Comparison of ENCODE assay signal across 9 cellular contexts in genomic region chr7:128867842-128868623, GRCh38. TPM values are rescaled to one million over a fixed set of nuclear protein-coding genes. Genes with fewer than 3 reads are reported as not detected.
A peak's percentile ranks its signal among the peaks of the same experiment; 100 is the strongest.
DNase-seq lines count a peak whose midpoint lies in the region; TF ChIP-seq lines count a peak whose summit lies in the region.
"Had no signal": no experiment of that assay in that cellular context is flagged by ENCODE, and none has a peak within 500 bp of the region (broad histone marks: within the 10 kb centered on the region; RNA-seq: fewer than 3 reads in every experiment).

No MANE protein-coding gene starts in this region.

- peaks cover 71% of the 10 kb centered on the region for H4K20me1 ChIP-seq in BLaER1

- TF ChIP-seq POLR2A in esophagus squamous epithelium (IDR thresholded peaks at IDR 0.05): no peak

- peaks cover 19% of the 10 kb centered on the region for H3K36me3 ChIP-seq in BLaER1
- H3K36me3 ChIP-seq in HUES6 (ENCODE audit: control insufficient read depth, insufficient read depth, low read length): peaks cover 13% of the 10 kb centered on the region
- H3K36me3 ChIP-seq in esophagus squamous epithelium: peaks cover 0 to 24% (median 15%) of the 10 kb centered on the region in 3 donors

- H3K27me3 ChIP-seq in BLaER1: peaks cover 42% of the 10 kb centered on the region
- H3K27me3 ChIP-seq in HUES6 (ENCODE audit: control insufficient read depth, insufficient read depth, low read length): peaks cover 45% of the 10 kb centered on the region
- H3K27me3 ChIP-seq in esophagus squamous epithelium: no peaks in the 10 kb centered on the region

- intact Hi-C loops in esophagus squamous epithelium (cut with DNase I): no loop called here

- H3K27ac ChIP-seq in BLaER1 (no peak overlapping the region), HUES6 (ENCODE audit: low read depth, low read length) (no peak overlapping the region), esophagus squamous epithelium (peak overlapping the region; percentile 63 to 83 (median 74))

- no peak for TF ChIP-seq CTCF in esophagus squamous epithelium (IDR thresholded peaks at IDR 0.05)

- no peak overlapping the region for H3K9ac ChIP-seq in BLaER1
- no peak overlapping the region for H3K9ac ChIP-seq in HUES6 (ENCODE audit: low read length)

- H3K4me2 ChIP-seq in BLaER1: peak overlapping the region; percentile 99; the same call in 1 of the 2 replicates

- DNase-seq in NCI-H82 (lab: John Stamatoyannopoulos, UW) (peak; percentile 94), esophagus squamous epithelium (lab: John Stamatoyannopoulos, UW) (no peak), NCI-H128 (lab: John Stamatoyannopoulos, UW; ENCODE audit: unreplicated experiment) (no peak), foreskin melanocyte (no peak), retina (no peak), occipital lobe (lab: John Stamatoyannopoulos, UW) (no peak)
- DNase-seq: right cardiac atrium had no signal

- 47 to 56% methylated on average over 8 to 10 of the region's 11 CpGs for WGBS in esophagus squamous epithelium, 2 donors

- H3K4me3 ChIP-seq in BLaER1 (no peak overlapping the region), HUES6 (ENCODE audit: low read depth, low read length) (peak overlapping the region; percentile 82), esophagus squamous epithelium (peak overlapping the region in 3 of 4 donors; percentile 48 to 81 (median 66))

- H3K4me1 ChIP-seq in BLaER1 (peaks cover 42% of the 10 kb centered on the region), HUES6 (ENCODE audit: control insufficient read depth, insufficient read depth, low read length) (peaks cover 23% of the 10 kb centered on the region), esophagus squamous epithelium (peaks cover 33 to 77% (median 36%) of the 10 kb centered on the region in 3 donors)

- H3K9me3 ChIP-seq in BLaER1 (no peaks in the 10 kb centered on the region), HUES6 (ENCODE audit: control insufficient read depth, insufficient read depth, low read depth, low read length) (no peaks in the 10 kb centered on the region), esophagus squamous epithelium (no peaks in the 10 kb centered on the region)

RNA-seq across cellular contexts. Expression of gene ATP6V1F, which starts 5.4 kb away (rescaled TPM):
- 100 to 1,000 TPM; 103 to 148 (median 130) TPM for total RNA-seq in esophagus squamous epithelium
- 61.8 TPM for total RNA-seq in occipital lobe

RNA-seq across cellular contexts. Expression of gene FLNC, which starts 37.8 kb away (rescaled TPM):
- total RNA-seq in esophagus squamous epithelium (10 to 100 TPM in 2 of 4 donors, 1 to 10 TPM in 2; 3.0 to 27.3 (median 7.5) TPM), occipital lobe (3.6 TPM)

RNA-seq across cellular contexts. Expression of gene KCP, which starts 42.5 kb away (rescaled TPM):
- total RNA-seq in esophagus squamous epithelium (1 to 10 TPM in 2 of 4 donors, under 1 TPM in 2; 0.47 to 1.5 (median 0.87) TPM), occipital lobe (0.16 TPM)

Comparison
In these comparisons a context has a peak if more than half of its experiments do, and no peak if none do; other contexts are left out.
1. H3K27ac ChIP-seq: peak in esophagus squamous epithelium (4 of 4); none in BLaER1 (single experiment) and HUES6 (single experiment).